1 cellular context compared by ENCODE assay signal in genomic region chr1:34924759-34925555, GRCh38.
TF ChIP-seq lines count a peak whose summit lies in the region.

No MANE protein-coding gene starts in this region.

TF ChIP-seq in K562, 482 proteins besides CTCF, POLR2A, EP300 and RAD21 (continued from another document and continues in another):
- TF ChIP-seq FOXP4 (CRISPR knock-in tag; IDR thresholded peaks at IDR 0.05; ENCODE audit: borderline replicate concordance) (peak; percentile 97), RNF219 (CRISPR knock-in tag; IDR thresholded peaks at IDR 0.05) (no peak), RNF2 (IDR thresholded peaks at IDR 0.05) (no peak; the same call in 1 of the 2 replicates), ZNF655 (CRISPR knock-in tag; IDR thresholded peaks at IDR 0.05) (no peak), KDM5B (IDR thresholded peaks at IDR 0.05; ENCODE audit: insufficient replicate concordance, low read depth, low read length) (no peak), TAL1 (IDR thresholded peaks at IDR 0.05) (no peak), CEBPZ (IDR thresholded peaks at IDR 0.05; ENCODE audit: borderline replicate concordance, low read depth, low read length) (no peak), ZBTB33 (CRISPR knock-in tag; IDR thresholded peaks at IDR 0.05) (peak; percentile 87), CTBP1 (IDR thresholded peaks at IDR 0.05; ENCODE audit: borderline replicate concordance) (no peak), ELF1 (tag; IDR thresholded peaks at IDR 0.05) (no peak), CHD2 (IDR thresholded peaks at IDR 0.05; ENCODE audit: low read depth, low read length) (0 out of 2 replicates have a peak, but pooled peaks have one; percentile 12), U2AF1 (optimal IDR thresholded peaks at IDR 0.05; ENCODE audit: low read depth, low read length) (no peak), E2F4 (CRISPR knock-in tag; IDR thresholded peaks at IDR 0.05; ENCODE audit: low read depth) (0 out of 2 replicates have a peak, but pooled peaks have one; percentile 84), TCFL5 (CRISPR knock-in tag; conservative IDR thresholded peaks at IDR 0.05) (0 out of 2 replicates have a peak, but pooled peaks have one; percentile 35), ARID4B (CRISPR knock-in tag; IDR thresholded peaks at IDR 0.05) (peak; percentile 99), PRPF4 (IDR thresholded peaks at IDR 0.05; ENCODE audit: insufficient read depth, low read depth, low read length, poor library complexity, severe bottlenecking) (no peak), ATF7 (IDR thresholded peaks at IDR 0.05) (no peak), KLF1 (tag; IDR thresholded peaks at IDR 0.05) (no peak), SMARCB1 (IDR thresholded peaks at IDR 0.05; ENCODE audit: insufficient read length, low read depth) (no peak), ZNF407 (IDR thresholded peaks at IDR 0.05; ENCODE audit: low read depth) (no peak), SIX5 (IDR thresholded peaks at IDR 0.05; ENCODE audit: borderline replicate concordance in 1 of 2, insufficient read depth in 1 of 2, low read depth in 1 of 2, low read length in 2 of 2) (no peak)
